Comparison of ENCODE assay signal across 1 cellular context in the genomic region with DNA sequence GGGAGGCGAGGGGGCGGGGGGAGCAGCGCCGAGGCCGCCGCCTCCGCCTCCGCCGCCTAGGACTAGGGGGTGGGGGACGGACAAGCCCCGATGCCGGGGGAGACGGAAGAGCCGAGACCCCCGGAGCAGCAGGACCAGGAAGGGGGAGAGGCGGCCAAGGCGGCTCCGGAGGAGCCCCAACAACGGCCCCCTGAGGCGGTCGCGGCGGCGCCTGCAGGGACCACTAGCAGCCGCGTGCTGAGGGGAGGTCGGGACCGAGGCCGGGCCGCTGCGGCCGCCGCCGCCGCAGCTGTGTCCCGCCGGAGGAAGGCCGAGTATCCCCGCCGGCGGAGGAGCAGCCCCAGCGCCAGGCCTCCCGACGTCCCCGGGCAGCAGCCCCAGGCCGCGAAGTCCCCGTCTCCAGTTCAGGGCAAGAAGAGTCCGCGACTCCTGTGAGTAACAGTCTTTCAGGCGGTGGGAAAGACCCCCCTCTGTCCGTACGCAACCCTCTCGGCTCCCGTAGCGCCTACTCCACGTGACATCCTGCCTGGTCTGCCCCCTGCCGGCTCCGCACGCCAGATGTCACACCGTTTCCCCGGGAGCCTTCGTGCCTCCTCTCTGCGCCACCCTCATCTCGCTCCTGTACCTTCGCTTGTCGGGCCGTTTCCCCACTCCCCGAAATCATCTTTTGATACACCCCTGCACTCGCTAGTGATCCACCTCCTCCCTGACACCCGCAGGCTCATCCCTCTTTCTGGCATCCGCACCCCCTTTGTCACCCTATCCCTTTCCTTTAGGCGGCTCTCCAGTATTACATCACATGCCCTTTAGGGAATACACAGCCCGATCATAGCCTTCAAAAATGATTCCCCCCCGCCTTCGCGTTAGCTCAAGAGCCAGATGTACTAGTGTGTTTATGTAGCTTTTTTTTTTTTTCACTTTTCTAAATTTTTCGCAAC.
TF ChIP-seq lines count a peak whose summit lies in the region.

No MANE protein-coding gene starts in this region.

TF ChIP-seq in K562, 482 proteins besides CTCF, POLR2A, EP300 and RAD21 (continued from another document and continues in another):
- TF ChIP-seq CTBP1 (IDR thresholded peaks at IDR 0.05; ENCODE audit: borderline replicate concordance), result peak; percentile 90
- TF ChIP-seq DNMT1 (IDR thresholded peaks at IDR 0.05), result peak; percentile 93; the same call in 1 of the 2 replicates
- TF ChIP-seq HMGN3 (IDR thresholded peaks at IDR 0.05; ENCODE audit: borderline replicate concordance, extremely low read depth, insufficient read length, low read depth, low read length), result peak; percentile 63
- TF ChIP-seq ZNF778 (CRISPR knock-in tag; IDR thresholded peaks at IDR 0.05), result no peak
- no peak for TF ChIP-seq PRMT5 (CRISPR knock-in tag; IDR thresholded peaks at IDR 0.05)
- TF ChIP-seq TAF15 (IDR thresholded peaks at IDR 0.05; ENCODE audit: low read depth, low read length), result no peak
- peak; percentile 60 to 78; a peak in 3 of 4 replicates for TF ChIP-seq TRIM24 (IDR thresholded peaks at IDR 0.05)
- TF ChIP-seq YY1 (IDR thresholded peaks at IDR 0.05; ENCODE audit: borderline replicate concordance in 1 of 3, control insufficient read depth in 1 of 3, extremely low read depth in 1 of 3, insufficient read depth in 3 of 3, insufficient read length in 1 of 3, insufficient replicate concordance in 2 of 3, low read depth in 1 of 3, low read length in 2 of 3), result peak in 2 of 3 experiments; percentile 56 to 60
- TF ChIP-seq TRIM28 (IDR thresholded peaks at IDR 0.05), result peak; percentile 79; the same call in 1 of the 2 replicates
- TF ChIP-seq, protein P1, sequence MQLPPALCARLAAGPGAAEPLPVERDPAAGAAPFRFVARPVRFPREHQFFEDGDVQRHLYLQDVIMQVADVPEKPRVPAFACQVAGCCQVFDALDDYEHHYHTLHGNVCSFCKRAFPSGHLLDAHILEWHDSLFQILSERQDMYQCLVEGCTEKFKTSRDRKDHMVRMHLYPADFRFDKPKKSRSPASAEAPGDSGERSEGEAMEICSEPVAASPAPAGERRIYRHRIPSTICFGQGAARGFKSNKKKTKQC (CRISPR knock-in tag; IDR thresholded peaks at IDR 0.05), result peak; percentile 23; the same call in 1 of the 2 replicates
- TF ChIP-seq, protein P2, sequence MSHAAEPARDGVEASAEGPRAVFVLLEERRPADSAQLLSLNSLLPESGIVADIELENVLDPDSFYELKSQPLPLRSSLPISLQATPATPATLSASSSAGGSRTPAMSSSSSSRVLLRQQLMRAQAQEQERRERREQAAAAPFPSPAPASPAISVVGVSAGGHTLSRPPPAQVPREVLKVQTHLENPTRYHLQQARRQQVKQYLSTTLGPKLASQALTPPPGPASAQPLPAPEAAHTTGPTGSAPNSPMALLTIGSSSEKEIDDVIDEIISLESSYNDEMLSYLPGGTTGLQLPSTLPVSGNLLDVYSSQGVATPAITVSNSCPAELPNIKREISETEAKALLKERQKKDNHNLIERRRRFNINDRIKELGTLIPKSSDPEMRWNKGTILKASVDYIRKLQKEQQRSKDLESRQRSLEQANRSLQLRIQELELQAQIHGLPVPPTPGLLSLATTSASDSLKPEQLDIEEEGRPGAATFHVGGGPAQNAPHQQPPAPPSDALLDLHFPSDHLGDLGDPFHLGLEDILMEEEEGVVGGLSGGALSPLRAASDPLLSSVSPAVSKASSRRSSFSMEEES (CRISPR knock-in tag; IDR thresholded peaks at IDR 0.05), result peak; percentile 74
- TF ChIP-seq ELF1 (tag; IDR thresholded peaks at IDR 0.05), result 0 out of 2 replicates have a peak, but pooled peaks have one; percentile 45
- peak; percentile 95 for TF ChIP-seq ETV5 (CRISPR knock-in tag; IDR thresholded peaks at IDR 0.05; ENCODE audit: low read depth)
- no peak for TF ChIP-seq CBFB (CRISPR knock-in tag; IDR thresholded peaks at IDR 0.05)
- TF ChIP-seq, protein P3, sequence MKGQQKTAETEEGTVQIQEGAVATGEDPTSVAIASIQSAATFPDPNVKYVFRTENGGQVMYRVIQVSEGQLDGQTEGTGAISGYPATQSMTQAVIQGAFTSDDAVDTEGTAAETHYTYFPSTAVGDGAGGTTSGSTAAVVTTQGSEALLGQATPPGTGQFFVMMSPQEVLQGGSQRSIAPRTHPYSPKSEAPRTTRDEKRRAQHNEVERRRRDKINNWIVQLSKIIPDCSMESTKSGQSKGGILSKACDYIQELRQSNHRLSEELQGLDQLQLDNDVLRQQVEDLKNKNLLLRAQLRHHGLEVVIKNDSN (CRISPR knock-in tag; IDR thresholded peaks at IDR 0.05), result peak; percentile 99
- TF ChIP-seq, protein P4, sequence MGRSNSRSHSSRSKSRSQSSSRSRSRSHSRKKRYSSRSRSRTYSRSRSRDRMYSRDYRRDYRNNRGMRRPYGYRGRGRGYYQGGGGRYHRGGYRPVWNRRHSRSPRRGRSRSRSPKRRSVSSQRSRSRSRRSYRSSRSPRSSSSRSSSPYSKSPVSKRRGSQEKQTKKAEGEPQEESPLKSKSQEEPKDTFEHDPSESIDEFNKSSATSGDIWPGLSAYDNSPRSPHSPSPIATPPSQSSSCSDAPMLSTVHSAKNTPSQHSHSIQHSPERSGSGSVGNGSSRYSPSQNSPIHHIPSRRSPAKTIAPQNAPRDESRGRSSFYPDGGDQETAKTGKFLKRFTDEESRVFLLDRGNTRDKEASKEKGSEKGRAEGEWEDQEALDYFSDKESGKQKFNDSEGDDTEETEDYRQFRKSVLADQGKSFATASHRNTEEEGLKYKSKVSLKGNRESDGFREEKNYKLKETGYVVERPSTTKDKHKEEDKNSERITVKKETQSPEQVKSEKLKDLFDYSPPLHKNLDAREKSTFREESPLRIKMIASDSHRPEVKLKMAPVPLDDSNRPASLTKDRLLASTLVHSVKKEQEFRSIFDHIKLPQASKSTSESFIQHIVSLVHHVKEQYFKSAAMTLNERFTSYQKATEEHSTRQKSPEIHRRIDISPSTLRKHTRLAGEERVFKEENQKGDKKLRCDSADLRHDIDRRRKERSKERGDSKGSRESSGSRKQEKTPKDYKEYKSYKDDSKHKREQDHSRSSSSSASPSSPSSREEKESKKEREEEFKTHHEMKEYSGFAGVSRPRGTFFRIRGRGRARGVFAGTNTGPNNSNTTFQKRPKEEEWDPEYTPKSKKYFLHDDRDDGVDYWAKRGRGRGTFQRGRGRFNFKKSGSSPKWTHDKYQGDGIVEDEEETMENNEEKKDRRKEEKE (IDR thresholded peaks at IDR 0.05; ENCODE audit: borderline replicate concordance in 1 of 2, control insufficient read depth in 1 of 2, low read depth in 2 of 2, low read length in 1 of 2), result 0 out of 4 replicates have a peak, but pooled peaks of 1 of the 2 experiments have one; percentile 40
- no peak for TF ChIP-seq POLR2H (tag; IDR thresholded peaks at IDR 0.05; ENCODE audit: low read depth)
- no peak for TF ChIP-seq BDP1 (IDR thresholded peaks at IDR 0.05; ENCODE audit: insufficient read depth, insufficient read length)
- TF ChIP-seq MEIS2 (IDR thresholded peaks at IDR 0.05; ENCODE audit: partially characterized antibody), result peak; percentile 56
- peak; percentile 67 for TF ChIP-seq NCOA1 (IDR thresholded peaks at IDR 0.05; ENCODE audit: low read depth)
- TF ChIP-seq, protein P5, sequence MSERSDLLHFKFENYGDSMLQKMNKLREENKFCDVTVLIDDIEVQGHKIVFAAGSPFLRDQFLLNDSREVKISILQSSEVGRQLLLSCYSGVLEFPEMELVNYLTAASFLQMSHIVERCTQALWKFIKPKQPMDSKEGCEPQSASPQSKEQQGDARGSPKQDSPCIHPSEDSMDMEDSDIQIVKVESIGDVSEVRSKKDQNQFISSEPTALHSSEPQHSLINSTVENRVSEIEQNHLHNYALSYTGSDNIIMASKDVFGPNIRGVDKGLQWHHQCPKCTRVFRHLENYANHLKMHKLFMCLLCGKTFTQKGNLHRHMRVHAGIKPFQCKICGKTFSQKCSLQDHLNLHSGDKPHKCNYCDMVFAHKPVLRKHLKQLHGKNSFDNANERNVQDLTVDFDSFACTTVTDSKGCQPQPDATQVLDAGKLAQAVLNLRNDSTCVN (CRISPR knock-in tag; IDR thresholded peaks at IDR 0.05), result peak; percentile 88
- TF ChIP-seq, protein P6, sequence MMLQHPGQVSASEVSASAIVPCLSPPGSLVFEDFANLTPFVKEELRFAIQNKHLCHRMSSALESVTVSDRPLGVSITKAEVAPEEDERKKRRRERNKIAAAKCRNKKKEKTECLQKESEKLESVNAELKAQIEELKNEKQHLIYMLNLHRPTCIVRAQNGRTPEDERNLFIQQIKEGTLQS (IDR thresholded peaks at IDR 0.05), result peak; percentile 88
- TF ChIP-seq, protein P6 (CRISPR knock-in tag; conservative IDR thresholded peaks at IDR 0.05), result no peak; the same call in 1 of the 2 replicates
- TF ChIP-seq, protein P7, sequence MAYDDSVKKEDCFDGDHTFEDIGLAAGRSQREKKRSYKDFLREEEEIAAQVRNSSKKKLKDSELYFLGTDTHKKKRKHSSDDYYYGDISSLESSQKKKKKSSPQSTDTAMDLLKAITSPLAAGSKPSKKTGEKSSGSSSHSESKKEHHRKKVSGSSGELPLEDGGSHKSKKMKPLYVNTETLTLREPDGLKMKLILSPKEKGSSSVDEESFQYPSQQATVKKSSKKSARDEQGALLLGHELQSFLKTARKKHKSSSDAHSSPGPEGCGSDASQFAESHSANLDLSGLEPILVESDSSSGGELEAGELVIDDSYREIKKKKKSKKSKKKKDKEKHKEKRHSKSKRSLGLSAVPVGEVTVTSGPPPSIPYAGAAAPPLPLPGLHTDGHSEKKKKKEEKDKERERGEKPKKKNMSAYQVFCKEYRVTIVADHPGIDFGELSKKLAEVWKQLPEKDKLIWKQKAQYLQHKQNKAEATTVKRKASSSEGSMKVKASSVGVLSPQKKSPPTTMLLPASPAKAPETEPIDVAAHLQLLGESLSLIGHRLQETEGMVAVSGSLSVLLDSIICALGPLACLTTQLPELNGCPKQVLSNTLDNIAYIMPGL (CRISPR knock-in tag; IDR thresholded peaks at IDR 0.05), result peak; percentile 98
- TF ChIP-seq LCOR (CRISPR knock-in tag; IDR thresholded peaks at IDR 0.05), result peak; percentile 83
- TF ChIP-seq C11orf30 (IDR thresholded peaks at IDR 0.05; ENCODE audit: low read depth), result peak; percentile 92
- TF ChIP-seq, protein P8, sequence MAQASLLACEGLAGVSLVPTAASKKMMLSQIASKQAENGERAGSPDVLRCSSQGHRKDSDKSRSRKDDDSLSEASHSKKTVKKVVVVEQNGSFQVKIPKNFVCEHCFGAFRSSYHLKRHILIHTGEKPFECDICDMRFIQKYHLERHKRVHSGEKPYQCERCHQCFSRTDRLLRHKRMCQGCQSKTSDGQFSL (CRISPR knock-in tag; IDR thresholded peaks at IDR 0.05), result peak; percentile 91
- TF ChIP-seq, protein P8 (tag; IDR thresholded peaks at IDR 0.05), result peak in 1 of 2 experiments; percentile 27; a peak in 1 of 4 replicates
- TF ChIP-seq, protein P9, sequence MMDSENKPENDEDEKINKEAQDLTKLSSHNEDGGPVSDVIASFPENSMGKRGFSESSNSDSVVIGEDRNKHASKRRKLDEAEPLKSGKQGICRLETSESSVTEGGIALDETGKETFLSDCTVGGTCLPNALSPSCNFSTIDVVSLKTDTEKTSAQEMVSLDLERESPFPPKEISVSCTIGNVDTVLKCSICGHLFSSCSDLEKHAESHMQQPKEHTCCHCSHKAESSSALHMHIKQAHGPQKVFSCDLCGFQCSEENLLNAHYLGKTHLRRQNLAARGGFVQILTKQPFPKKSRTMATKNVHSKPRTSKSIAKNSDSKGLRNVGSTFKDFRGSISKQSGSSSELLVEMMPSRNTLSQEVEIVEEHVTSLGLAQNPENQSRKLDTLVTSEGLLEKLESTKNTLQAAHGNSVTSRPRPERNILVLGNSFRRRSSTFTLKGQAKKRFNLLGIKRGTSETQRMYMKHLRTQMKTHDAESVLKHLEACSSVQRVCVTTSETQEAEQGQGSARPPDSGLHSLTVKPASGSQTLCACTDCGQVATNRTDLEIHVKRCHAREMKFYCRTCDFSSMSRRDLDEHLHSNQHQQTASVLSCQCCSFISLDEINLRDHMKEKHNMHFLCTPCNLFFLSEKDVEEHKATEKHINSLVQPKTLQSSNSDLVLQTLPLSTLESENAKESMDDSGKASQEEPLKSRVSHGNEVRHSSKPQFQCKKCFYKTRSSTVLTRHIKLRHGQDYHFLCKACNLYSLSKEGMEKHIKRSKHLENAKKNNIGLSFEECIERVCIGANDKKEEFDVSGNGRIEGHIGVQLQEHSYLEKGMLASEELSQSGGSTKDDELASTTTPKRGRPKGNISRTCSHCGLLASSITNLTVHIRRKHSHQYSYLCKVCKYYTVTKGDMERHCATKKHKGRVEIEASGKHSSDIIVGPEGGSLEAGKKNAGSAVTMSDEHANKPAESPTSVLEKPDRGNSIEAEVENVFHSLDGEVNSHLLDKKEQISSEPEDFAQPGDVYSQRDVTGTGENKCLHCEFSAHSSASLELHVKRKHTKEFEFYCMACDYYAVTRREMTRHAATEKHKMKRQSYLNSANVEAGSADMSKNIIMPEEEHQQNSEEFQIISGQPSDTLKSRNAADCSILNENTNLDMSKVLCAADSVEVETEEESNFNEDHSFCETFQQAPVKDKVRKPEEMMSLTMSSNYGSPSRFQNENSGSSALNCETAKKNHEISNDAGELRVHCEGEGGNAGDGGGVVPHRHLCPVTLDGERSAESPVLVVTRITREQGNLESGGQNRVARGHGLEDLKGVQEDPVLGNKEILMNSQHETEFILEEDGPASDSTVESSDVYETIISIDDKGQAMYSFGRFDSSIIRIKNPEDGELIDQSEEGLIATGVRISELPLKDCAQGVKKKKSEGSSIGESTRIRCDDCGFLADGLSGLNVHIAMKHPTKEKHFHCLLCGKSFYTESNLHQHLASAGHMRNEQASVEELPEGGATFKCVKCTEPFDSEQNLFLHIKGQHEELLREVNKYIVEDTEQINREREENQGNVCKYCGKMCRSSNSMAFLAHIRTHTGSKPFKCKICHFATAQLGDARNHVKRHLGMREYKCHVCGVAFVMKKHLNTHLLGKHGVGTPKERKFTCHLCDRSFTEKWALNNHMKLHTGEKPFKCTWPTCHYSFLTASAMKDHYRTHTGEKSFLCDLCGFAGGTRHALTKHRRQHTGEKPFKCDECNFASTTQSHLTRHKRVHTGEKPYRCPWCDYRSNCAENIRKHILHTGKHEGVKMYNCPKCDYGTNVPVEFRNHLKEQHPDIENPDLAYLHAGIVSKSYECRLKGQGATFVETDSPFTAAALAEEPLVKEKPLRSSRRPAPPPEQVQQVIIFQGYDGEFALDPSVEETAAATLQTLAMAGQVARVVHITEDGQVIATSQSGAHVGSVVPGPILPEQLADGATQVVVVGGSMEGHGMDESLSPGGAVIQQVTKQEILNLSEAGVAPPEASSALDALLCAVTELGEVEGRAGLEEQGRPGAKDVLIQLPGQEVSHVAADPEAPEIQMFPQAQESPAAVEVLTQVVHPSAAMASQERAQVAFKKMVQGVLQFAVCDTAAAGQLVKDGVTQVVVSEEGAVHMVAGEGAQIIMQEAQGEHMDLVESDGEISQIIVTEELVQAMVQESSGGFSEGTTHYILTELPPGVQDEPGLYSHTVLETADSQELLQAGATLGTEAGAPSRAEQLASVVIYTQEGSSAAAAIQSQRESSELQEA (IDR thresholded peaks at IDR 0.05; ENCODE audit: low read depth), result peak; percentile 98
